Comparison of ENCODE assay signal across 21 cellular contexts in genomic region chr1:87473203-87473661, GRCh38.
DNase-seq lines count a peak whose midpoint lies in the region; ATAC-seq, FAIRE-seq and TF ChIP-seq lines count a peak whose summit lies in the region.
"Had no signal": no experiment of that assay in that cellular context is flagged by ENCODE, and none has a peak within 500 bp of the region (broad histone marks: within the 10 kb centered on the region; RNA-seq: fewer than 3 reads in every experiment).

No MANE protein-coding gene starts in this region.

- H4K20me1 ChIP-seq in SK-N-SH (ENCODE audit: insufficient read depth) = no peaks in the 10 kb centered on the region

- H3K27me3 Mint-ChIP-seq in activated T-cell treated with anti-CD3 and anti-CD28 coated beads, Interleukin-2, amount 50 U/mL, for 24 hours = no peaks in the 10 kb centered on the region
- H3K27me3 Mint-ChIP-seq: activated naive CD8-positive, alpha-beta T cell treated with anti-CD3 and anti-CD28 coated beads, Interleukin-2, amount 10 ng/mL, durations not matched to agents 7 days and 5 days; activated T-helper 17 cell treated with anti-CD3 and anti-CD28 coated beads, Interleukin-2, amount 50 U/mL, for 72 hours had no signal

- TF ChIP-seq CTCF in A549 (IDR thresholded peaks at IDR 0.05) (no peak), SK-N-SH (IDR thresholded peaks at IDR 0.05) (no peak), fibroblast of the aortic adventitia (IDR thresholded peaks at IDR 0.05; ENCODE audit: insufficient read depth, low read length) (no peak)

- no peak for DNase-seq in A549 (ENCODE audit: low read depth in 1 of 2, low spot score in 1 of 2)
- peak; percentile 5 for DNase-seq in HT1080 (ENCODE audit: low read depth)
- DNase-seq in SK-N-SH = no peak
- DNase-seq in fibroblast of the aortic adventitia (ENCODE audit: low read depth) = peak; percentile 33
- DNase-seq in activated T-cell treated with anti-CD3 and anti-CD28 coated beads, Interleukin-2, amount 50 U/mL, for 24 hours = no peak
- DNase-seq in NCI-H2171 treated with DMSO at 0.1 percent for 48 hours (lab: John Stamatoyannopoulos, UW) = no peak
- DNase-seq in DMS153 treated with DMSO at 0.1 percent for 48 hours (lab: John Stamatoyannopoulos, UW; ENCODE audit: unreplicated experiment) = no peak
- no peak for DNase-seq in mucosa of gallbladder (ENCODE audit: low spot score)
- DNase-seq: activated naive CD8-positive, alpha-beta T cell treated with anti-CD3 and anti-CD28 coated beads, Interleukin-2, amount 10 ng/mL, durations not matched to agents 7 days and 5 days; brain microvascular endothelial cell; dermis blood vessel endothelial cell; DMS153; left lung; NCI-H1417; NCI-H2171; NCI-H748 treated with DMSO at 0.1 percent for 48 hours; Peyer's patch had no signal

- no peak for FAIRE-seq in A549 (lab: Jason Lieb, UNC)
- FAIRE-seq: HTR-8/SVneo had no signal

- H3K9ac ChIP-seq in SK-N-SH = no peak overlapping the region

- no peak overlapping the region for H3K27ac ChIP-seq in A549
- peak overlapping the region in 1 of 2 experiments; percentile 35; a peak in 1 of 4 replicates for H3K27ac ChIP-seq in SK-N-SH (ENCODE audit: low read depth in 2 of 2, low read length in 1 of 2)
- H3K27ac ChIP-seq: brain microvascular endothelial cell, left lung, Peyer's patch, suprapubic skin had no signal

- H3K27me3 ChIP-seq in SK-N-SH (ENCODE audit: insufficient read depth) = no peaks in the 10 kb centered on the region
- H3K27me3 ChIP-seq: brain microvascular endothelial cell, left lung, Peyer's patch, suprapubic skin had no signal

- WGBS in A549 (ENCODE audit: missing lambda C conversion rate) = 57% methylated on average over 2 of the region's 2 CpGs
- 42% methylated on average over 2 of the region's 2 CpGs for WGBS in SK-N-SH (ENCODE audit: low lambda C conversion rate)

- H3F3A ChIP-seq in SK-N-SH (replicated peaks; ENCODE audit: insufficient read depth) = peaks cover 3% of the 10 kb centered on the region

- H3K4me3 ChIP-seq in A549 = no peak overlapping the region
- H3K4me3 ChIP-seq in SK-N-SH (ENCODE audit: low read depth in 2 of 2, low read length in 1 of 2) = no peak overlapping the region
- no peak overlapping the region for H3K4me3 ChIP-seq in fibroblast of the aortic adventitia (ENCODE audit: low read depth, low read length)
- H3K4me3 ChIP-seq: left lung, Peyer's patch, suprapubic skin had no signal

- H3K9me2 ChIP-seq in SK-N-SH = no peaks in the 10 kb centered on the region

- TF ChIP-seq POLR2A in A549 (IDR thresholded peaks at IDR 0.05; ENCODE audit: low read length) = no peak

- no peaks in the 10 kb centered on the region for H3K9me3 Mint-ChIP-seq in activated T-cell treated with anti-CD3 and anti-CD28 coated beads, Interleukin-2, amount 50 U/mL, for 24 hours
- H3K9me3 Mint-ChIP-seq: activated naive CD8-positive, alpha-beta T cell treated with anti-CD3 and anti-CD28 coated beads, Interleukin-2, amount 10 ng/mL, durations not matched to agents 7 days and 5 days; activated T-helper 17 cell treated with anti-CD3 and anti-CD28 coated beads, Interleukin-2, amount 50 U/mL, for 72 hours had no signal

- no peaks in the 10 kb centered on the region for H3K36me3 Mint-ChIP-seq in activated T-cell treated with anti-CD3 and anti-CD28 coated beads, Interleukin-2, amount 50 U/mL, for 24 hours (ENCODE audit: low read depth)
- H3K36me3 Mint-ChIP-seq: activated naive CD8-positive, alpha-beta T cell treated with anti-CD3 and anti-CD28 coated beads, Interleukin-2, amount 10 ng/mL, durations not matched to agents 7 days and 5 days; CD14-positive monocyte had no signal

- H3K9me3 ChIP-seq in A549 = no peaks in the 10 kb centered on the region
- no peaks in the 10 kb centered on the region for H3K9me3 ChIP-seq in SK-N-SH
- H3K9me3 ChIP-seq: left lung, Peyer's patch, suprapubic skin had no signal

- no peaks in the 10 kb centered on the region for H3K4me1 Mint-ChIP-seq in activated T-cell treated with anti-CD3 and anti-CD28 coated beads, Interleukin-2, amount 50 U/mL, for 24 hours (ENCODE audit: low read depth)
- H3K4me1 Mint-ChIP-seq: activated naive CD8-positive, alpha-beta T cell treated with anti-CD3 and anti-CD28 coated beads, Interleukin-2, amount 10 ng/mL, durations not matched to agents 7 days and 5 days; activated T-helper 17 cell treated with anti-CD3 and anti-CD28 coated beads, Interleukin-2, amount 50 U/mL, for 72 hours; CD14-positive monocyte had no signal

- H2AFZ ChIP-seq in SK-N-SH (ENCODE audit: low read depth) = no peak overlapping the region

- no peak for TF ChIP-seq RAD21 in A549 (conservative IDR thresholded peaks at IDR 0.05 in 1 of 2, IDR thresholded peaks at IDR 0.05 in 1 of 2)
- TF ChIP-seq RAD21 in SK-N-SH (IDR thresholded peaks at IDR 0.05; ENCODE audit: low read length) = no peak

- no peaks in the 10 kb centered on the region for H3K79me2 ChIP-seq in SK-N-SH (ENCODE audit: insufficient read depth)

- CTCF ChIA-PET in A549 (lab: Yijun Ruan, JAX) = no interaction called here
- CTCF ChIA-PET in SK-N-SH (lab: Yijun Ruan, JAX) = no interaction called here

- H3K4me1 ChIP-seq in A549 (no peaks in the 10 kb centered on the region), SK-N-SH (ENCODE audit: control insufficient read depth in 1 of 2, insufficient read depth in 2 of 2, low read depth in 1 of 2, low read length in 1 of 2) (no peaks in the 10 kb centered on the region)
- H3K4me1 ChIP-seq: left lung, Peyer's patch, suprapubic skin had no signal

- no peak overlapping the region for H3K4me2 ChIP-seq in A549
- H3K4me2 ChIP-seq in SK-N-SH = no peak overlapping the region

- no peak overlapping the region for H3K27ac Mint-ChIP-seq in activated T-cell treated with anti-CD3 and anti-CD28 coated beads, Interleukin-2, amount 50 U/mL, for 24 hours
- H3K27ac Mint-ChIP-seq: activated naive CD8-positive, alpha-beta T cell treated with anti-CD3 and anti-CD28 coated beads, Interleukin-2, amount 10 ng/mL, durations not matched to agents 7 days and 5 days; activated T-helper 17 cell treated with anti-CD3 and anti-CD28 coated beads, Interleukin-2, amount 50 U/mL, for 72 hours; CD14-positive monocyte had no signal

- no peak for ATAC-seq in A549
- ATAC-seq: activated T-helper 17 cell treated with anti-CD3 and anti-CD28 coated beads, Interleukin-2, amount 50 U/mL, for 72 hours; left lung had no signal

- POLR2A ChIA-PET in A549 (lab: Yijun Ruan, JAX) = no interaction called here
- POLR2A ChIA-PET in SK-N-SH (lab: Yijun Ruan, JAX) = no interaction called here

- no peak for TF ChIP-seq EP300 in A549 (IDR thresholded peaks at IDR 0.05)
- no peak for TF ChIP-seq EP300 in SK-N-SH (IDR thresholded peaks at IDR 0.05; ENCODE audit: borderline replicate concordance in 1 of 2, low read depth in 1 of 2, low read length in 1 of 2)

- no peak overlapping the region for H3K4me3 Mint-ChIP-seq in activated T-cell treated with anti-CD3 and anti-CD28 coated beads, Interleukin-2, amount 50 U/mL, for 24 hours
- H3K4me3 Mint-ChIP-seq: activated naive CD8-positive, alpha-beta T cell treated with anti-CD3 and anti-CD28 coated beads, Interleukin-2, amount 10 ng/mL, durations not matched to agents 7 days and 5 days; activated T-helper 17 cell treated with anti-CD3 and anti-CD28 coated beads, Interleukin-2, amount 50 U/mL, for 72 hours; CD14-positive monocyte had no signal

- no peaks in the 10 kb centered on the region for H3K36me3 ChIP-seq in SK-N-SH (replicated peaks in 1 of 2; ENCODE audit: control insufficient read depth in 1 of 2, insufficient read depth in 2 of 2, low read length in 1 of 2)
- H3K36me3 ChIP-seq: brain microvascular endothelial cell, left lung, Peyer's patch, suprapubic skin had no signal

TF ChIP-seq in A549, 52 proteins besides CTCF, POLR2A, EP300 and RAD21:
- peak; percentile 57; the same call in 1 of the 2 replicates for TF ChIP-seq GATA3 (IDR thresholded peaks at IDR 0.05; ENCODE audit: borderline replicate concordance)
- no peak for TF ChIP-seq FOSL2 (IDR thresholded peaks at IDR 0.05)
- TF ChIP-seq FOSL2 (CRISPR knock-in tag; IDR thresholded peaks at IDR 0.05) = no peak

TF ChIP-seq in SK-N-SH, 30 proteins besides CTCF, POLR2A, EP300 and RAD21:
- TF ChIP-seq GATA2 (CRISPR knock-in tag; IDR thresholded peaks at IDR 0.05) (no peak), MXI1 (IDR thresholded peaks at IDR 0.05; ENCODE audit: low read depth, low read length) (no peak), MEF2A (IDR thresholded peaks at IDR 0.05; ENCODE audit: borderline replicate concordance, low read depth) (no peak), TCF12 (IDR thresholded peaks at IDR 0.05) (peak; percentile 28; the same call in 1 of the 2 replicates), GABPA (IDR thresholded peaks at IDR 0.05; ENCODE audit: low read depth) (no peak), NFIC (IDR thresholded peaks at IDR 0.05; ENCODE audit: borderline replicate concordance) (no peak), EZH2phosphoT487 (IDR thresholded peaks at IDR 0.05; ENCODE audit: borderline replicate concordance, low read depth) (no peak), JUND (IDR thresholded peaks at IDR 0.05) (peak; percentile 66), FOSL2 (IDR thresholded peaks at IDR 0.05; ENCODE audit: borderline replicate concordance, low read depth) (peak; percentile 63; the same call in 1 of the 2 replicates), FOXJ3 (CRISPR knock-in tag; IDR thresholded peaks at IDR 0.05) (no peak)

Comparison
In these comparisons a context has a peak if more than half of its experiments do, and no peak if none do; other contexts are left out.
1. DNase-seq: peak in HT1080 (single experiment) and fibroblast of the aortic adventitia (single experiment); none in A549 (0 of 2), SK-N-SH (single experiment), activated T-cell treated with anti-CD3 and anti-CD28 coated beads, Interleukin-2, amount 50 U/mL, for 24 hours (single experiment), NCI-H2171 treated with DMSO at 0.1 percent for 48 hours (single experiment), DMS153 treated with DMSO at 0.1 percent for 48 hours (single experiment) and mucosa of gallbladder (single experiment).
2. Of the 12 proteins assayed by ChIP-seq in both A549 and SK-N-SH: peak only in A549: none; only in SK-N-SH: FOSL2; in both: none; in neither: 11.